ENCODE assay signal across 15 cellular contexts in the genomic region with DNA sequence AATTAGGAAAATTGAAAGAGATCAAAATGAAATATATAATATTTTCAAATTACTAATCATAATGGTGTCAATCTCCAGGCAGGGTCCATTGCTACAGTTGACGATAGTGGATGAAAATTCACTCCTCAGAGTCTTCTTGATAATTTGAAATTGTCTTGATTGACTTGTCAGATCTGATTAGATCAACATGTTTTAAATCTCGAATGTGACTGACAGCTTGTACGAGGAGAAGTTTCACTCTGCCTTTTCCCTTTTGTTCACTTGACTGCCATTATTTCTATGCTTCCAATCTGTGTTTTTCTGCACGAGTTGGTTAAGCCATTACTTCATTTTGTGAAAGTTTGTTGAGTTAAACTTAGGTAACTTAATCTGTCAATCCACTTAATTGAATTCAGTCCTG. TPM values are rescaled to one million over a fixed set of nuclear protein-coding genes. Genes with fewer than 3 reads are reported as not detected.
"Had no signal": no experiment of that assay in that cellular context is flagged by ENCODE, and none has a peak within 500 bp of the region (broad histone marks: within the 10 kb centered on the region; RNA-seq: fewer than 3 reads in every experiment).

No MANE protein-coding gene starts in this region.

RNA-seq across cellular contexts. Expression of gene RHD, which starts 3.3 kb away (rescaled TPM):
- total RNA-seq: natural killer cell treated with Interleukin-12 subunit alpha and Interleukin-12 subunit beta and Interleukin-15 and Interleukin-18, amount 100 ng/mL, for 72 hours; omental fat pad; osteocyte; progenitor cell of endocrine pancreas; renal cortical epithelial cell; subcutaneous adipose tissue; thoracic aorta; thyroid gland; tibial nerve; ureter; vagina had no signal
- polyA plus RNA-seq: psoas muscle, sigmoid colon, small intestine, stomach had no signal
